18 cellular contexts compared by ENCODE assay signal in the genomic region with DNA sequence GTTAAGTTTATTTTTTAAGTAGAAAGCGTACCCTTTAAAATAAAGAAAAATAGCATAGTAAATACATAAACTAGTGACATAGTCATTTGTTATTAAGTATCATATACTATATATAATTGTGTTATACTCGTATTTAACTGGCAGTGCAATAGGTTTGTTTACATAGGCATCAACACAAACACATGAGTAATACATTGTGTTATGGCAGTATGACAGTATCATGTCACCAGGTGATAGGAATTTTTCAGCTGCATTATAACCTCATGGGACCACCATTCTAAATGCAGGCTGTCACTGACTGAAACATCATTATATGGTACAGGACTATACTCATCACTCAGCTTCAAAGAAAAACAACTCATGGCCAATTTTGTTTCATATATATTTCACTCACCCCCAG. TPM values are rescaled to one million over a fixed set of nuclear protein-coding genes. Genes with fewer than 3 reads are reported as not detected.
A peak's percentile ranks its signal among the peaks of the same experiment; 100 is the strongest.
DNase-seq lines count a peak whose midpoint lies in the region; ATAC-seq and TF ChIP-seq lines count a peak whose summit lies in the region.
"Had no signal": no experiment of that assay in that cellular context is flagged by ENCODE, and none has a peak within 500 bp of the region (broad histone marks: within the 10 kb centered on the region; RNA-seq: fewer than 3 reads in every experiment).

No MANE protein-coding gene starts in this region.

- H4K91ac ChIP-seq in IMR-90 (ENCODE audit: insufficient read depth, low read depth, low read length), result no peak overlapping the region

- H3K4me2 ChIP-seq in IMR-90 (ENCODE audit: low read depth, low read length), result no peak overlapping the region

- no peak overlapping the region; the same call in 1 of the 2 replicates for H3K14ac ChIP-seq in IMR-90 (replicated peaks; ENCODE audit: low read depth, low read length)

- peak overlapping the region; percentile 69; the same call in 1 of the 2 replicates for H2BK120ac ChIP-seq in IMR-90 (ENCODE audit: low read depth, low read length)

- no CpG with 5 or more reads among the region's 2 CpGs for WGBS in IMR-90 (ENCODE audit: extremely low coverage in 2 of 2, insufficient read length in 1 of 2), 2 experiments

- H3K4ac ChIP-seq in IMR-90 (ENCODE audit: low read depth, low read length), result peak overlapping the region; percentile 37

- peaks cover 5% of the 10 kb centered on the region for H3K36me3 Mint-ChIP-seq in nephron progenitor cell (ENCODE audit: low read depth)

- in situ Hi-C loops in IMR-90 (cut with MboI; ENCODE audit: low sequenced_read_pairs), result no loop called here

- dilution Hi-C loops in IMR-90 (cut with HindIII; ENCODE audit: low sequenced_read_pairs, unreplicated experiment), result no loop called here

- BruUV-seq in IMR-90 (replicated peaks; lab: Mats Ljungman, UMichigan), result no TSS peak

- TF ChIP-seq CTCF in IMR-90 (conservative IDR thresholded peaks at IDR 0.05; ENCODE audit: low read depth, low read length) (no peak), epithelial cell of esophagus (IDR thresholded peaks at IDR 0.05; ENCODE audit: insufficient read depth, low read depth, low read length, missing control alignments) (no peak), nephron progenitor cell (IDR thresholded peaks at IDR 0.05) (no peak)

- H3K9me3 Mint-ChIP-seq in nephron progenitor cell, result no peaks in the 10 kb centered on the region
- H3K9me3 Mint-ChIP-seq: CD4-positive, CD25-positive, alpha-beta regulatory T cell had no signal

- no peak overlapping the region for H3K4me3 ChIP-seq in IMR-90 (ENCODE audit: insufficient read depth, low read depth, low read length)
- H3K4me3 ChIP-seq in epithelial cell of esophagus (ENCODE audit: low read length), result no peak overlapping the region
- H3K4me3 ChIP-seq: K562 had no signal

- H3K27me3 ChIP-seq in IMR-90 (ENCODE audit: control insufficient read depth, insufficient read depth, low read length), result no peaks in the 10 kb centered on the region

- H4K8ac ChIP-seq in IMR-90 (ENCODE audit: low read depth in 2 of 2, low read length in 2 of 2), result peak overlapping the region; percentile 30 to 57; a peak in 3 of 4 replicates

- ATAC-seq in IMR-90 (ENCODE audit: low read depth), result no peak
- ATAC-seq: K562 had no signal

- H3K9ac ChIP-seq in IMR-90 (ENCODE audit: low read depth, low read length), result no peak overlapping the region

- peaks cover 3% of the 10 kb centered on the region; the same call in 1 of the 2 replicates for H3K9me1 ChIP-seq in IMR-90 (ENCODE audit: insufficient read depth, low read length)

- peaks cover 2% of the 10 kb centered on the region for H3K4me1 ChIP-seq in IMR-90 (ENCODE audit: control insufficient read depth, insufficient read depth, low read length)
- H3K4me1 ChIP-seq: Caco-2 had no signal

- DNase-seq in DMS53 (lab: John Stamatoyannopoulos, UW) (peak; percentile 73), IMR-90 (no peak), epithelial cell of esophagus (ENCODE audit: low read depth) (peak; percentile 26), DMS153 (lab: John Stamatoyannopoulos, UW) (no peak), nephron progenitor cell (no peak), NCI-H1694 (lab: John Stamatoyannopoulos, UW) (no peak), T-helper 9 cell (no peak)
- DNase-seq: Caco-2; CD4-positive, CD25-positive, alpha-beta regulatory T cell; EL; GOT3; MV-4-11; NCI-H187 treated with DMSO at 0.1 percent for 48 hours; NCI-H2227 treated with DMSO at 0.1 percent for 48 hours; NCI-H510A treated with DMSO at 0.1 percent for 48 hours; NCI-H774; RPMI8226 had no signal

- no peak overlapping the region for H3K27ac Mint-ChIP-seq in nephron progenitor cell

- H4K20me1 ChIP-seq in IMR-90 (ENCODE audit: insufficient read depth, low read length), result no peaks in the 10 kb centered on the region

- intact Hi-C loops in IMR-90 (cut with micrococcal nuclease), result no loop called here

- no peaks in the 10 kb centered on the region for H3K9me3 ChIP-seq in IMR-90 (ENCODE audit: control insufficient read depth, insufficient read depth, low read length)
- H3K9me3 ChIP-seq: Caco-2 had no signal

- H2AK5ac ChIP-seq in IMR-90 (ENCODE audit: low read depth, low read length), result 0 out of 2 replicates have a peak overlapping the region, but pooled peaks have one; percentile 77

- peaks cover 27 to 49% of the 10 kb centered on the region in 2 experiments for H3K79me1 ChIP-seq in IMR-90 (ENCODE audit: low read depth in 1 of 2, low read length in 2 of 2)

- H3K18ac ChIP-seq in IMR-90 (ENCODE audit: low read depth, low read length), result peak overlapping the region; percentile 66; the same call in 1 of the 2 replicates

- H2BK15ac ChIP-seq in IMR-90 (ENCODE audit: low read depth, low read length), result peak overlapping the region; percentile 82; the same call in 2 of the 3 replicates

- H3K23ac ChIP-seq in IMR-90 (ENCODE audit: low read depth, low read length), result no peak overlapping the region

- TF ChIP-seq RAD21 in IMR-90 (IDR thresholded peaks at IDR 0.05; ENCODE audit: low read length), result no peak

- H2BK20ac ChIP-seq in IMR-90 (ENCODE audit: low read depth, low read length), result peak overlapping the region; percentile 70; the same call in 1 of the 2 replicates

- H2AK9ac ChIP-seq in IMR-90 (replicated peaks; ENCODE audit: low read depth, low read length, poor library complexity), result no peak overlapping the region

- no peaks in the 10 kb centered on the region for H3K4me1 Mint-ChIP-seq in nephron progenitor cell

- H3K4me3 Mint-ChIP-seq in nephron progenitor cell, result no peak overlapping the region
- H3K4me3 Mint-ChIP-seq: CD4-positive, CD25-positive, alpha-beta regulatory T cell had no signal

- peak overlapping the region; percentile 63; the same call in 1 of the 2 replicates for H4K5ac ChIP-seq in IMR-90 (ENCODE audit: low read depth, low read length)

- peaks cover 5% of the 10 kb centered on the region for H3K27me3 Mint-ChIP-seq in nephron progenitor cell (ENCODE audit: low read depth, poor library complexity)
- H3K27me3 Mint-ChIP-seq: CD4-positive, CD25-positive, alpha-beta regulatory T cell had no signal

- CTCF ChIA-PET in IMR-90 (lab: Yijun Ruan, JAX), result no interaction called here

- H2BK5ac ChIP-seq in IMR-90 (ENCODE audit: low read depth, low read length, poor library complexity, severe bottlenecking), result peak overlapping the region; percentile 87

- H2AFZ ChIP-seq in IMR-90 (replicated peaks; ENCODE audit: low read length, poor library complexity), result no peak overlapping the region

- no peak overlapping the region for H3K56ac ChIP-seq in IMR-90 (ENCODE audit: extremely low read depth, insufficient read depth, low read length)

- no peak for TF ChIP-seq POLR2A in IMR-90 (IDR thresholded peaks at IDR 0.05; ENCODE audit: low read depth, low read length)

- H3K36me3 ChIP-seq in IMR-90 (ENCODE audit: control insufficient read depth, insufficient read depth, low read length), result no peaks in the 10 kb centered on the region

- H3K27ac ChIP-seq in IMR-90 (ENCODE audit: insufficient read depth, low read length), result no peak overlapping the region

- POLR2A ChIA-PET in IMR-90 (lab: Charles Lee; ENCODE audit: unreplicated experiment), result interaction anchor here (0.6 kb wide), 1 partner anchor 828 kb away, joined by 3 read pairs; no protein-coding TSS in a partner anchor

TF ChIP-seq in IMR-90, 13 proteins besides CTCF, POLR2A, EP300 and RAD21:
- TF ChIP-seq MAZ (IDR thresholded peaks at IDR 0.05; ENCODE audit: borderline replicate concordance, low read depth, low read length) (no peak), CHD1 (IDR thresholded peaks at IDR 0.05; ENCODE audit: low read depth, low read length) (no peak), MAFK (IDR thresholded peaks at IDR 0.05; ENCODE audit: low read depth, low read length) (no peak)

RNA-seq across cellular contexts. Expression of gene RIC1, which starts 8.4 kb away (rescaled TPM):
- total RNA-seq in IMR-90 (2012; rRNA removed), result 68.6 and 76.9 TPM in 2 replicates
- polyA plus RNA-seq in IMR-90 (2012; rRNA removed), result 25.5 and 28.8 TPM in 2 replicates
- 8.9 and 9.9 TPM in 2 replicates for polyA plus RNA-seq in IMR-90 (2012; cell fraction: cytosol; rRNA removed)
- polyA plus RNA-seq in IMR-90 (2012; cell fraction: nucleus; rRNA removed; ENCODE audit: low replicate concordance), result 18.0 and 107 TPM in 2 replicates

Comparison
In these comparisons a context has a peak if more than half of its experiments do, and no peak if none do; other contexts are left out.
1. DNase-seq: peak in DMS53 (single experiment) and epithelial cell of esophagus (single experiment); none in IMR-90 (single experiment), DMS153 (single experiment), nephron progenitor cell (single experiment), NCI-H1694 (single experiment) and T-helper 9 cell (single experiment).